Comparison of ENCODE assay signal across 8 cellular contexts in genomic region chr17:36544320-36545092, GRCh38.
DNase-seq lines count a peak whose midpoint lies in the region; ATAC-seq and TF ChIP-seq lines count a peak whose summit lies in the region.

A gene with protein sequence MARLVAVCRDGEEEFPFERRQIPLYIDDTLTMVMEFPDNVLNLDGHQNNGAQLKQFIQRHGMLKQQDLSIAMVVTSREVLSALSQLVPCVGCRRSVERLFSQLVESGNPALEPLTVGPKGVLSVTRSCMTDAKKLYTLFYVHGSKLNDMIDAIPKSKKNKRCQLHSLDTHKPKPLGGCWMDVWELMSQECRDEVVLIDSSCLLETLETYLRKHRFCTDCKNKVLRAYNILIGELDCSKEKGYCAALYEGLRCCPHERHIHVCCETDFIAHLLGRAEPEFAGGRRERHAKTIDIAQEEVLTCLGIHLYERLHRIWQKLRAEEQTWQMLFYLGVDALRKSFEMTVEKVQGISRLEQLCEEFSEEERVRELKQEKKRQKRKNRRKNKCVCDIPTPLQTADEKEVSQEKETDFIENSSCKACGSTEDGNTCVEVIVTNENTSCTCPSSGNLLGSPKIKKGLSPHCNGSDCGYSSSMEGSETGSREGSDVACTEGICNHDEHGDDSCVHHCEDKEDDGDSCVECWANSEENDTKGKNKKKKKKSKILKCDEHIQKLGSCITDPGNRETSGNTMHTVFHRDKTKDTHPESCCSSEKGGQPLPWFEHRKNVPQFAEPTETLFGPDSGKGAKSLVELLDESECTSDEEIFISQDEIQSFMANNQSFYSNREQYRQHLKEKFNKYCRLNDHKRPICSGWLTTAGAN (plus strand): TSS chr17:36544919. CDS start chr17:36545725, 806 bp downstream.

- TF ChIP-seq CTCF in cardiac fibroblast (IDR thresholded peaks at IDR 0.05; ENCODE audit: low read depth, low read length) = no peak

- DNase-seq in AG08395 (ENCODE audit: low spot score) = peak; percentile 92
- DNase-seq in NCI-H345 treated with DMSO at 0.1 percent for 48 hours (lab: John Stamatoyannopoulos, UW; ENCODE audit: unreplicated experiment) = peak; percentile 82
- peak; percentile 85 to 93 (median 86) for DNase-seq in activated CD4-positive, CD25-positive, alpha-beta regulatory T cell (lab: John Stamatoyannopoulos, UW)
- peak; percentile 90 to 94 for DNase-seq in cardiac fibroblast (ENCODE audit: low read depth in 2 of 2)
- DNase-seq in inferior parietal cortex (ENCODE audit: extremely low spot score) = peak; percentile 78
- peak; percentile 90 for DNase-seq in smooth muscle cell of the brain vasculature (ENCODE audit: low read depth, low spot score)

- peak within 1 kb of the TSS; percentile 94 to 97 for H3K4me3 ChIP-seq in cardiac fibroblast (replicated peaks in 1 of 2; ENCODE audit: low read depth in 2 of 2, low read length in 2 of 2)

- ATAC-seq in GM19025 (IDR thresholded peaks at IDR 0.05; ENCODE audit: low read depth, unreplicated experiment) (peak; percentile 50), HG03196 (IDR thresholded peaks at IDR 0.05; ENCODE audit: unreplicated experiment) (peak; percentile 49)

Comparison
In these comparisons a context has a peak if more than half of its experiments do, and no peak if none do; other contexts are left out.
1. Peak in every context shown above with its lines: DNase-seq, ATAC-seq and H3K4me3 ChIP-seq.